In the genomic region with DNA sequence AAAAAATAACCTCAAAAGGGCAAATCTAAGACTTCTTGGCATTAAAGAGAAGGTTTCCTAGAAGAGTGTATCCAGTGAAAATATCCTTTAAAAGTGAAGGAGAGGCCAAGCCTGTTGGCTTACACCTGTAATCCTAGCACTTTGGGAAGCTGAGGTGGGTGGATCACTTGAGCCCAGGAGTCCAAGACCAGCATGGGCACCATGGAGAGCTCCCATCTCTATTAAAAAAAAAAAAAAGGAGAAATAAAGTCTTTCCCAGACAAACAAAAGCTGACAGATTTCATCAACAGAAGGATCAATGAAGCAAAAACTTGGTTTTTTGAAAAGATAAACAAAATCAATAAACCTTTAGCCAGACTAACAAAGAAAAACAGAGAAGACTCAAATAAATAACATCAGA, we compare ENCODE assay signal across 1 cellular context.
TF ChIP-seq lines count a peak whose summit lies in the region.

No MANE protein-coding gene starts in this region.

TF ChIP-seq in GM23338, 12 proteins besides CTCF, POLR2A, EP300 and RAD21 (continued from another document):
- TF ChIP-seq, protein P1, sequence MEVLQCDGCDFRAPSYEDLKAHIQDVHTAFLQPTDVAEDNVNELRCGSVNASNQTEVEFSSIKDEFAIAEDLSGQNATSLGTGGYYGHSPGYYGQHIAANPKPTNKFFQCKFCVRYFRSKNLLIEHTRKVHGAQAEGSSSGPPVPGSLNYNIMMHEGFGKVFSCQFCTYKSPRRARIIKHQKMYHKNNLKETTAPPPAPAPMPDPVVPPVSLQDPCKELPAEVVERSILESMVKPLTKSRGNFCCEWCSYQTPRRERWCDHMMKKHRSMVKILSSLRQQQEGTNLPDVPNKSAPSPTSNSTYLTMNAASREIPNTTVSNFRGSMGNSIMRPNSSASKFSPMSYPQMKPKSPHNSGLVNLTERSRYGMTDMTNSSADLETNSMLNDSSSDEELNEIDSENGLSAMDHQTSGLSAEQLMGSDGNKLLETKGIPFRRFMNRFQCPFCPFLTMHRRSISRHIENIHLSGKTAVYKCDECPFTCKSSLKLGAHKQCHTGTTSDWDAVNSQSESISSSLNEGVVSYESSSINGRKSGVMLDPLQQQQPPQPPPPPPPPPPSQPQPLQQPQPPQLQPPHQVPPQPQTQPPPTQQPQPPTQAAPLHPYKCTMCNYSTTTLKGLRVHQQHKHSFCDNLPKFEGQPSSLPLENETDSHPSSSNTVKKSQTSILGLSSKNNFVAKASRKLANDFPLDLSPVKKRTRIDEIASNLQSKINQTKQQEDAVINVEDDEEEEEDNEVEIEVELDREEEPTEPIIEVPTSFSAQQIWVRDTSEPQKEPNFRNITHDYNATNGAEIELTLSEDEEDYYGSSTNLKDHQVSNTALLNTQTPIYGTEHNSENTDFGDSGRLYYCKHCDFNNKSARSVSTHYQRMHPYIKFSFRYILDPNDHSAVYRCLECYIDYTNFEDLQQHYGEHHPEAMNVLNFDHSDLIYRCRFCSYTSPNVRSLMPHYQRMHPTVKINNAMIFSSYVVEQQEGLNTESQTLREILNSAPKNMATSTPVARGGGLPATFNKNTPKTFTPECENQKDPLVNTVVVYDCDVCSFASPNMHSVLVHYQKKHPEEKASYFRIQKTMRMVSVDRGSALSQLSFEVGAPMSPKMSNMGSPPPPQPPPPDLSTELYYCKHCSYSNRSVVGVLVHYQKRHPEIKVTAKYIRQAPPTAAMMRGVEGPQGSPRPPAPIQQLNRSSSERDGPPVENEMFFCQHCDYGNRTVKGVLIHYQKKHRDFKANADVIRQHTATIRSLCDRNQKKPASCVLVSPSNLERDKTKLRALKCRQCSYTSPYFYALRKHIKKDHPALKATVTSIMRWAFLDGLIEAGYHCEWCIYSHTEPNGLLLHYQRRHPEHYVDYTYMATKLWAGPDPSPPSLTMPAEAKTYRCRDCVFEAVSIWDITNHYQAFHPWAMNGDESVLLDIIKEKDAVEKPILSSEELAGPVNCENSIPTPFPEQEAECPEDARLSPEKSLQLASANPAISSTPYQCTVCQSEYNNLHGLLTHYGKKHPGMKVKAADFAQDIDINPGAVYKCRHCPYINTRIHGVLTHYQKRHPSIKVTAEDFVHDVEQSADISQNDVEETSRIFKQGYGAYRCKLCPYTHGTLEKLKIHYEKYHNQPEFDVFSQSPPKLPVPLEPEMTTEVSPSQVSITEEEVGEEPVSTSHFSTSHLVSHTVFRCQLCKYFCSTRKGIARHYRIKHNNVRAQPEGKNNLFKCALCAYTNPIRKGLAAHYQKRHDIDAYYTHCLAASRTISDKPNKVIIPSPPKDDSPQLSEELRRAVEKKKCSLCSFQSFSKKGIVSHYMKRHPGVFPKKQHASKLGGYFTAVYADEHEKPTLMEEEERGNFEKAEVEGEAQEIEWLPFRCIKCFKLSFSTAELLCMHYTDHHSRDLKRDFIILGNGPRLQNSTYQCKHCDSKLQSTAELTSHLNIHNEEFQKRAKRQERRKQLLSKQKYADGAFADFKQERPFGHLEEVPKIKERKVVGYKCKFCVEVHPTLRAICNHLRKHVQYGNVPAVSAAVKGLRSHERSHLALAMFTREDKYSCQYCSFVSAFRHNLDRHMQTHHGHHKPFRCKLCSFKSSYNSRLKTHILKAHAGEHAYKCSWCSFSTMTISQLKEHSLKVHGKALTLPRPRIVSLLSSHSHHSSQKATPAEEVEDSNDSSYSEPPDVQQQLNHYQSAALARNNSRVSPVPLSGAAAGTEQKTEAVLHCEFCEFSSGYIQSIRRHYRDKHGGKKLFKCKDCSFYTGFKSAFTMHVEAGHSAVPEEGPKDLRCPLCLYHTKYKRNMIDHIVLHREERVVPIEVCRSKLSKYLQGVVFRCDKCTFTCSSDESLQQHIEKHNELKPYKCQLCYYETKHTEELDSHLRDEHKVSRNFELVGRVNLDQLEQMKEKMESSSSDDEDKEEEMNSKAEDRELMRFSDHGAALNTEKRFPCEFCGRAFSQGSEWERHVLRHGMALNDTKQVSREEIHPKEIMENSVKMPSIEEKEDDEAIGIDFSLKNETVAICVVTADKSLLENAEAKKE (CRISPR knock-in tag; IDR thresholded peaks at IDR 0.05) = no peak
TF ChIP-seq in GM23338: peak in this region for 1.
